ENCODE assay signal across 8 cellular contexts in the genomic region with DNA sequence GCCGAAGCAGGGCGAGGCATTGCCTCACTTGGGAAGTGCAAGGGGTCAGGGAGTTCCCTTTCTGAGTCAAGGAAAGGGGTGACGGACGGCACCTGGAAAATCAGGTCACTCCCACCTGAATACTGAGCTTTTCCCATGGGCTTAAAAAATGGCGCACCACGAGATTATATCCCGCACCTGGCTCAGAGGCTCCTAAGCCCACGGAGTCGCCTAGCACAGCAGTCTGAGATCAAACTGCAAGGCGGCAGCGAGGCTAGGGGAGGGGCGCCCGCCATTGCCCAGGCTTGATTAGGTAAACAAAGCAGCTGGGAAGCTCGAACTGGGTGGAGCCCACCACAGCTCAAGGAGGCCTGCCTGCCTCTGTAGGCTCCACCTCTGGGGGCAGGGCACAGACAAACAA.
DNase-seq lines count a peak whose midpoint lies in the region; TF ChIP-seq lines count a peak whose summit lies in the region.
"Not testable (repeated sequence)": the region's sequence is repeated elsewhere in the genome, so short reads cannot be mapped to it uniquely, and the experiment has no call there.

No MANE protein-coding gene starts in this region.

- H3K36me3 Mint-ChIP-seq in Caco-2 (ENCODE audit: insufficient read depth, unreplicated experiment); H9 (ENCODE audit: insufficient read depth in 1 of 3, low read depth in 3 of 3); endodermal cell (ENCODE audit: low read depth); neural progenitor cell: not testable (repeated sequence)

- H3K4me1 Mint-ChIP-seq in Caco-2 (ENCODE audit: low read depth, unreplicated experiment); H9; endodermal cell; neural progenitor cell: not testable (repeated sequence)

- not testable (repeated sequence) for H2AK5ac ChIP-seq in H9 (ENCODE audit: insufficient read length, low read length)

- POLR2A ChIA-PET in Caco-2 (lab: Charles Lee), result not testable (repeated sequence)

- not testable (repeated sequence) for H3F3A ChIP-seq in neural progenitor cell (ENCODE audit: low read depth)

- H3K23ac ChIP-seq in H9 (ENCODE audit: insufficient read length, low read depth, low read length), result not testable (repeated sequence)

- not testable (repeated sequence) for H3K18ac ChIP-seq in H9 (ENCODE audit: insufficient read length, low read depth, low read length)

- H3K27me3 ChIP-seq in Caco-2 (replicated peaks; ENCODE audit: control insufficient read depth, insufficient read depth, low read length); H9 (ENCODE audit: insufficient read depth, low read length); NT2/D1 (ENCODE audit: insufficient read depth, insufficient read length); brain microvascular endothelial cell (replicated peaks); endodermal cell (ENCODE audit: control insufficient read depth, insufficient read depth, low read length, poor library complexity, severe bottlenecking); hepatocyte; neural progenitor cell: not testable (repeated sequence)

- H3K56ac ChIP-seq in H9 (ENCODE audit: insufficient read length, low read depth, low read length), result not testable (repeated sequence)

- CTCF ChIA-PET in Caco-2 (lab: Charles Lee), result not testable (repeated sequence)

- H3K27me3 Mint-ChIP-seq in Caco-2 (ENCODE audit: insufficient read depth, unreplicated experiment); H9 (ENCODE audit: low read depth); endodermal cell (ENCODE audit: insufficient read depth); neural progenitor cell (ENCODE audit: insufficient read depth, low read depth): not testable (repeated sequence)

- H3K23me2 ChIP-seq in H9 (ENCODE audit: insufficient read length, low read depth, low read length, poor library complexity, severe bottlenecking), result not testable (repeated sequence)

- intact Hi-C loops in Caco-2 (cut with micrococcal nuclease; ENCODE audit: unreplicated experiment), result not testable (repeated sequence)

- not testable (repeated sequence) for H4K8ac ChIP-seq in H9 (replicated peaks; ENCODE audit: insufficient read length, low read depth, low read length)

- H3T11ph ChIP-seq in H9 (ENCODE audit: low read length), result not testable (repeated sequence)

- H2BK20ac ChIP-seq in H9 (ENCODE audit: low read depth, low read length, poor library complexity, severe bottlenecking), result not testable (repeated sequence)

- H3K79me2 ChIP-seq in H9 (ENCODE audit: insufficient read depth, low read length); hepatocyte; neural progenitor cell (ENCODE audit: low read depth): not testable (repeated sequence)

- H3K9me3 Mint-ChIP-seq in Caco-2 (ENCODE audit: unreplicated experiment); H9; endodermal cell; neural progenitor cell: not testable (repeated sequence)

- H3K36me3 ChIP-seq in Caco-2 (ENCODE audit: control insufficient read depth, insufficient read depth, low read length); NT2/D1 (ENCODE audit: insufficient read depth, insufficient read length, low read length); brain microvascular endothelial cell (replicated peaks); endodermal cell (ENCODE audit: control insufficient read depth, insufficient read depth, low read length); hepatocyte (replicated peaks; ENCODE audit: insufficient read depth, low read depth); neural progenitor cell: not testable (repeated sequence)

- not testable (repeated sequence) for H3K27ac ChIP-seq in H9 (ENCODE audit: insufficient read length, low read depth, low read length); brain microvascular endothelial cell; endodermal cell (ENCODE audit: low read depth, low read length); hepatocyte; neural progenitor cell

- H3K27ac Mint-ChIP-seq in Caco-2 (ENCODE audit: unreplicated experiment); neural progenitor cell: not testable (repeated sequence)
- peak overlapping the region in 2 of 3 experiments; percentile 85 to 96; a peak in 4 of 7 replicates for H3K27ac Mint-ChIP-seq in H9
- peak overlapping the region; percentile 44 for H3K27ac Mint-ChIP-seq in endodermal cell

- TF ChIP-seq CTCF in Caco-2 (IDR thresholded peaks at IDR 0.05; ENCODE audit: insufficient read depth in 1 of 2, low read depth in 1 of 2, low read length in 1 of 2, severe bottlenecking in 1 of 2, unreplicated experiment in 1 of 2); H9 (conservative IDR thresholded peaks at IDR 0.05); brain microvascular endothelial cell (IDR thresholded peaks at IDR 0.05; ENCODE audit: low read depth, low read length, missing control alignments); endodermal cell (conservative IDR thresholded peaks at IDR 0.05); hepatocyte (IDR thresholded peaks at IDR 0.05; ENCODE audit: poor library complexity); neural progenitor cell (IDR thresholded peaks at IDR 0.05): not testable (repeated sequence)

- not testable (repeated sequence) for H4K5ac ChIP-seq in H9 (ENCODE audit: insufficient read length, low read depth, low read length)

- not testable (repeated sequence) for H3K4me2 ChIP-seq in H9 (ENCODE audit: insufficient read depth, insufficient read length, low read length)
- H3K4me2 ChIP-seq in hepatocyte (peak overlapping the region; percentile 53), neural progenitor cell (peak overlapping the region; percentile 76)

- not testable (repeated sequence) for H3K4me1 ChIP-seq in Caco-2; H9 (ENCODE audit: insufficient read depth, low read length); NT2/D1 (ENCODE audit: insufficient read depth, insufficient read length); endodermal cell (ENCODE audit: control insufficient read depth, insufficient read depth, low read length); hepatocyte (ENCODE audit: insufficient read depth); neural progenitor cell

- BruUV-seq in Caco-2 (replicated peaks; lab: Mats Ljungman, UMichigan), result not testable (repeated sequence)

- not testable (repeated sequence) for H2BK15ac ChIP-seq in H9 (ENCODE audit: low read depth, low read length)

- peak overlapping the region; percentile 68 for H3K9ac ChIP-seq in H9 (ENCODE audit: extremely low read depth, insufficient read length, low read length)
- H3K9ac ChIP-seq in NT2/D1 (ENCODE audit: insufficient read length, low read depth); endodermal cell (ENCODE audit: extremely low read depth, low read length, poor library complexity, severe bottlenecking); neural progenitor cell: not testable (repeated sequence)

- not testable (repeated sequence) for H3K9me2 ChIP-seq in hepatocyte (replicated peaks; ENCODE audit: insufficient read depth)

- H3K4ac ChIP-seq in H9 (ENCODE audit: low read depth, low read length), result not testable (repeated sequence)

- H3K14ac ChIP-seq in H9 (ENCODE audit: insufficient read depth, low read length), result peak overlapping the region; percentile 71; the same call in 1 of the 2 replicates

- H3K4me3 Mint-ChIP-seq in Caco-2 (ENCODE audit: unreplicated experiment), result peak overlapping the region; percentile 45
- peak overlapping the region; percentile 81 to 88 for H3K4me3 Mint-ChIP-seq in H9
- H3K4me3 Mint-ChIP-seq in endodermal cell, result peak overlapping the region; percentile 50
- not testable (repeated sequence) for H3K4me3 Mint-ChIP-seq in neural progenitor cell

- in situ Hi-C loops in brain microvascular endothelial cell (cut with HindIII; ENCODE audit: low pct_ligation_motif_present, low sequenced_read_pairs), result not testable (repeated sequence)

- not testable (repeated sequence) for DNase-seq in Caco-2; NT2/D1 (ENCODE audit: low read depth, low spot score); brain microvascular endothelial cell; hepatocyte (ENCODE audit: low spot score)
- DNase-seq in H9 (peak; percentile 39), endodermal cell (peak; percentile 71), neural progenitor cell (ENCODE audit: low spot score) (peak; percentile 31)

- H3K79me1 ChIP-seq in H9 (ENCODE audit: insufficient read depth, low read depth, low read length, poor library complexity, severe bottlenecking), result not testable (repeated sequence)

- H2BK12ac ChIP-seq in H9 (ENCODE audit: insufficient read length, low read depth, low read length), result not testable (repeated sequence)

- H2BK5ac ChIP-seq in H9 (ENCODE audit: insufficient read length, low read length), result not testable (repeated sequence)

- not testable (repeated sequence) for H2AFZ ChIP-seq in H9 (ENCODE audit: low read length); hepatocyte
- H2AFZ ChIP-seq in neural progenitor cell (replicated peaks), result peak overlapping the region; percentile 85

- H3K9me3 ChIP-seq in Caco-2; H9 (ENCODE audit: control insufficient read depth, low read depth, low read length); NT2/D1 (ENCODE audit: insufficient read depth, low read length); endodermal cell (ENCODE audit: control insufficient read depth, low read length); hepatocyte (ENCODE audit: low read depth); iPS-18c (ENCODE audit: control insufficient read depth, insufficient read depth, low read length); neural progenitor cell (ENCODE audit: low read depth): not testable (repeated sequence)

- H4K91ac ChIP-seq in H9 (ENCODE audit: insufficient read length, low read depth, low read length), result not testable (repeated sequence)

- H4K20me1 ChIP-seq in H9 (ENCODE audit: control insufficient read depth, insufficient read depth, insufficient read length); hepatocyte (ENCODE audit: insufficient read depth, poor library complexity, severe bottlenecking); neural progenitor cell (ENCODE audit: low read depth): not testable (repeated sequence)

- no CpG with 5 or more reads among the region's 14 CpGs for WGBS in H9 (ENCODE audit: extremely low coverage, insufficient read length, low lambda C conversion rate)
- WGBS in endodermal cell (ENCODE audit: insufficient coverage in 1 of 2, insufficient read length in 1 of 2), 2 experiments, result 21 to 50% methylated on average over 2 to 10 of the region's 14 CpGs
- 43% methylated on average over 14 of the region's 14 CpGs for WGBS in hepatocyte (ENCODE audit: low lambda C conversion rate, missing lambda C conversion rate)

- peak overlapping the region; percentile 14 for H3K4me3 ChIP-seq in Caco-2 (ENCODE audit: low read depth, low read length)
- H3K4me3 ChIP-seq in NT2/D1 (ENCODE audit: insufficient read length, low read depth), result peak overlapping the region; percentile 36
- H3K4me3 ChIP-seq in brain microvascular endothelial cell (ENCODE audit: low read depth, low read length), result peak overlapping the region; percentile 41
- not testable (repeated sequence) for H3K4me3 ChIP-seq in endodermal cell (ENCODE audit: low read length); hepatocyte
- peak overlapping the region; percentile 45; the same call in 1 of the 2 replicates for H3K4me3 ChIP-seq in iPS-18c (ENCODE audit: insufficient read depth, low read depth, low read length)
- H3K4me3 ChIP-seq in neural progenitor cell, result peak overlapping the region; percentile 56

- not testable (repeated sequence) for H2BK120ac ChIP-seq in H9 (ENCODE audit: low read depth, low read length, poor library complexity, severe bottlenecking)
